In genomic region chr6:16670183-16670582, GRCh38 we compare ENCODE assay signal across 9 cellular contexts.
DNase-seq lines count a peak whose midpoint lies in the region; ATAC-seq and TF ChIP-seq lines count a peak whose summit lies in the region.
"Had no signal": no experiment of that assay in that cellular context is flagged by ENCODE, and none has a peak within 500 bp of the region (broad histone marks: within the 10 kb centered on the region; RNA-seq: fewer than 3 reads in every experiment).

No MANE protein-coding gene starts in this region.

- H4K20me1 ChIP-seq in Karpas-422 (ENCODE audit: insufficient read depth, low read depth, low read length) = no peaks in the 10 kb centered on the region

- DNase-seq in NK-92 treated with Interleukin-12 subunit alpha and Interleukin-12 subunit beta, amount 100 ng/mL, for 24 hours (lab: John Stamatoyannopoulos, UW) = peak; percentile 16
- DNase-seq in NK-92 (lab: John Stamatoyannopoulos, UW; ENCODE audit: unreplicated experiment) = no peak
- DNase-seq in ascending aorta (ENCODE audit: low spot score in 2 of 2) = no peak
- DNase-seq in spleen = no peak
- DNase-seq in cerebellar cortex (ENCODE audit: low spot score) = no peak
- DNase-seq in Karpas-422 = no peak
- DNase-seq in NCI-H128 (lab: John Stamatoyannopoulos, UW; ENCODE audit: unreplicated experiment) = no peak

- H3K9ac ChIP-seq in Karpas-422 (ENCODE audit: low read length) = no peak overlapping the region

- peaks cover 0 to 37% of the 10 kb centered on the region in 2 donors for H3K4me1 ChIP-seq in ascending aorta
- peaks cover 15 to 76% (median 38%) of the 10 kb centered on the region in 6 donors for H3K4me1 ChIP-seq in spleen
- no peaks in the 10 kb centered on the region for H3K4me1 ChIP-seq in Karpas-422 (ENCODE audit: low read length)

- H3K36me3 ChIP-seq in ascending aorta (no peaks in the 10 kb centered on the region), spleen (peaks cover 0 to 5% (median 0%) of the 10 kb centered on the region in 6 donors), Karpas-422 (ENCODE audit: insufficient read depth, low read length) (no peaks in the 10 kb centered on the region)

- 38 to 59% (median 44%) methylated on average over 4 of the region's 4 CpGs for WGBS in spleen, 5 donors

- H3K79me2 ChIP-seq in Karpas-422 (ENCODE audit: low read length) = no peaks in the 10 kb centered on the region

- H3K4me3 ChIP-seq in ascending aorta (no peak overlapping the region), spleen (no peak overlapping the region), Karpas-422 (ENCODE audit: low read length) (no peak overlapping the region)

- no peaks in the 10 kb centered on the region for H3K27me3 ChIP-seq in ascending aorta
- no peaks in the 10 kb centered on the region for H3K27me3 ChIP-seq in spleen (replicated peaks in 1 of 7)
- H3K27me3 ChIP-seq in Karpas-422 (ENCODE audit: low read length) = no peaks in the 10 kb centered on the region

- no peak overlapping the region for H3K4me2 ChIP-seq in Karpas-422 (ENCODE audit: low read depth, low read length, poor library complexity, severe bottlenecking)

- TF ChIP-seq CTCF in ascending aorta (IDR thresholded peaks at IDR 0.05) (no peak), spleen (IDR thresholded peaks at IDR 0.05 in 8 of 11, conservative IDR thresholded peaks at IDR 0.05 in 3 of 11) (no peak)

- no peaks in the 10 kb centered on the region for H3K9me2 ChIP-seq in Karpas-422 (replicated peaks; ENCODE audit: insufficient read depth, low read length)

- no peak for TF ChIP-seq POLR2A in spleen (IDR thresholded peaks at IDR 0.05)

- no peak overlapping the region for H2AFZ ChIP-seq in Karpas-422 (ENCODE audit: low read length)

- H3K9me3 ChIP-seq in ascending aorta (no peaks in the 10 kb centered on the region), spleen (no peaks in the 10 kb centered on the region), Karpas-422 (ENCODE audit: low read length) (no peaks in the 10 kb centered on the region)

- H3K27ac ChIP-seq in ascending aorta (peak overlapping the region; percentile 33 to 40), spleen (peak overlapping the region in 6 of 8 donors; percentile 33 to 76 (median 60)), Karpas-422 (ENCODE audit: low read length) (no peak overlapping the region)
- H3K27ac ChIP-seq: 22Rv1 had no signal

- ATAC-seq in HG03354 (IDR thresholded peaks at IDR 0.05; ENCODE audit: poor library complexity, severe bottlenecking, unreplicated experiment) = peak; percentile 72

- intact Hi-C loops in ascending aorta (cut with DNase I) = no loop called here
- intact Hi-C loops in spleen (cut with DNase I; ENCODE audit: low total_unique reads) = no loop called here
